In genomic region chr20:45910670-45911485, GRCh38 we compare ENCODE assay signal across 8 cellular contexts. TPM values are rescaled to one million over a fixed set of nuclear protein-coding genes. Genes with fewer than 3 reads are reported as not detected.
A peak's percentile ranks its signal among the peaks of the same experiment; 100 is the strongest.
DNase-seq lines count a peak whose midpoint lies in the region; ATAC-seq and TF ChIP-seq lines count a peak whose summit lies in the region.

No MANE protein-coding gene starts in this region.

- peaks cover 21 to 24% of the 10 kb centered on the region in 2 donors for H3K4me1 ChIP-seq in duodenal mucosa (ENCODE audit: control insufficient read depth in 1 of 2, insufficient read depth in 2 of 2, low read length in 2 of 2)

- intact Hi-C loops in lower leg skin (cut with DNase I; ENCODE audit: low total_unique reads) = no loop called here

- no peak for TF ChIP-seq POLR2A in lower leg skin (IDR thresholded peaks at IDR 0.05)

- H3K36me3 ChIP-seq in duodenal mucosa (ENCODE audit: control insufficient read depth in 1 of 2, insufficient read depth in 2 of 2, low read length in 2 of 2) = peaks cover 0 to 3% of the 10 kb centered on the region in 2 donors

- DNase-seq in NCI-H748 (lab: John Stamatoyannopoulos, UW; ENCODE audit: unreplicated experiment) = peak; percentile 81
- DNase-seq in NCI-H748 treated with DMSO at 0.1 percent for 48 hours (lab: John Stamatoyannopoulos, UW) = no peak
- DNase-seq in NCI-H226 = peak; percentile 97
- peak; percentile 86 to 92 for DNase-seq in activated CD4-positive, alpha-beta T cell treated with anti-CD3 and anti-CD28 coated beads, Interleukin-2, amount 50 U/mL, for 24 hours (ENCODE audit: low read depth in 1 of 2, low spot score in 1 of 2)
- peak; percentile 99 to 100 for DNase-seq in lower leg skin (ENCODE audit: low spot score in 2 of 2)
- DNase-seq in stimulated activated CD4-positive, alpha-beta T cell treated with anti-CD3 and anti-CD28 coated beads, Interleukin-4, amount 100 ng/mL, for 24 hours = peak; percentile 93

- H3K9ac ChIP-seq in duodenal mucosa (ENCODE audit: low read depth in 1 of 2, low read length in 2 of 2) = peak overlapping the region; percentile 65 to 89

- WGBS in lower leg skin, 2 donors = 2 to 3% methylated on average over 39 to 41 of the region's 43 CpGs

- peak overlapping the region; percentile 78 for H3K27ac ChIP-seq in duodenal mucosa (ENCODE audit: low read depth, low read length)

- H3K4me3 ChIP-seq in duodenal mucosa (ENCODE audit: low read depth in 1 of 2, low read length in 2 of 2) = peak overlapping the region; percentile 75 to 78
- H3K4me3 ChIP-seq in lower leg skin (ENCODE audit: low read depth, poor library complexity, severe bottlenecking) = peak overlapping the region; percentile 33

- no peak for TF ChIP-seq CTCF in lower leg skin (IDR thresholded peaks at IDR 0.05)

- H3K9me3 ChIP-seq in duodenal mucosa (ENCODE audit: control insufficient read depth in 1 of 2, low read length in 2 of 2) = no peaks in the 10 kb centered on the region

- peak; percentile 85 for ATAC-seq in HG02973 (IDR thresholded peaks at IDR 0.05; ENCODE audit: unreplicated experiment)

- H3K27me3 ChIP-seq in duodenal mucosa (ENCODE audit: control insufficient read depth in 1 of 2, insufficient read depth in 2 of 2, low read length in 2 of 2) = no peaks in the 10 kb centered on the region

RNA-seq across cellular contexts. Expression of gene PLTP, which starts 1.1 kb away (rescaled TPM):
- total RNA-seq in lower leg skin = 100 to 1,000 TPM in 1 of 4 donors, 10 to 100 TPM in 3; 37.4 to 114 (median 83.2) TPM

RNA-seq across cellular contexts. Expression of gene CTSA, which starts 19.7 kb away (rescaled TPM):
- 100 to 1,000 TPM in 3 of 4 donors, 10 to 100 TPM in 1; 89.1 to 122 (median 111) TPM for total RNA-seq in lower leg skin

RNA-seq across cellular contexts. Expression of gene NEURL2, which starts 19.9 kb away (rescaled TPM):
- total RNA-seq in lower leg skin = 10 to 100 TPM in 2 of 4 donors, 1 to 10 TPM in 2; 6.5 to 12.9 (median 9.5) TPM

RNA-seq across cellular contexts. Expression of gene SPATA25, which starts 23.5 kb away (rescaled TPM):
- total RNA-seq in lower leg skin = 1 to 10 TPM in 2 of 4 donors, under 1 TPM in 2; 0.59 to 3.6 (median 1.8) TPM

RNA-seq across cellular contexts. Expression of gene PCIF1, which starts 23.6 kb away (rescaled TPM):
- 10 to 100 TPM; 34.5 to 63.2 (median 41.3) TPM for total RNA-seq in lower leg skin
